28 cellular contexts compared by ENCODE assay signal in genomic region chr7:111210043-111210442, GRCh38.
DNase-seq lines count a peak whose midpoint lies in the region; ATAC-seq, FAIRE-seq and TF ChIP-seq lines count a peak whose summit lies in the region.
"Had no signal": no experiment of that assay in that cellular context is flagged by ENCODE, and none has a peak within 500 bp of the region (broad histone marks: within the 10 kb centered on the region; RNA-seq: fewer than 3 reads in every experiment).

No MANE protein-coding gene starts in this region.

- H3K27me3 ChIP-seq in GM23338 (ENCODE audit: insufficient read depth) (no peaks in the 10 kb centered on the region), K562 (ENCODE audit: control insufficient read depth in 2 of 2, insufficient read depth in 2 of 2, low read length in 2 of 2) (no peaks in the 10 kb centered on the region), skeletal muscle satellite cell (ENCODE audit: control insufficient read depth, insufficient read depth, low read length) (no peaks in the 10 kb centered on the region)
- H3K27me3 ChIP-seq: BLaER1 treated with 17β-estradiol and CSF1 and Interleukin-3, amounts not matched to agents 10 nM and 100 nM had no signal

- no peaks in the 10 kb centered on the region for H3K4me1 Mint-ChIP-seq in stimulated activated naive CD8-positive, alpha-beta T cell treated with anti-CD3 and anti-CD28 coated beads, Interleukin-15, amount 100 ng/mL, for 72 hours
- H3K4me1 Mint-ChIP-seq in GM23338: peaks cover 7% of the 10 kb centered on the region
- H3K4me1 Mint-ChIP-seq: B cell; CD14-positive monocyte; CD4-positive, CD25-positive, alpha-beta regulatory T cell; CD8-positive, alpha-beta memory T cell had no signal

- H2AFZ ChIP-seq in GM23338: no peak overlapping the region
- H2AFZ ChIP-seq in K562 (ENCODE audit: low read depth, low read length): no peak overlapping the region

- peaks cover 0 to 5% of the 10 kb centered on the region in 2 donors for H3K9me3 Mint-ChIP-seq in stimulated activated naive CD8-positive, alpha-beta T cell treated with anti-CD3 and anti-CD28 coated beads, Interleukin-15, amount 100 ng/mL, for 72 hours
- H3K9me3 Mint-ChIP-seq in GM23338: peaks cover 5% of the 10 kb centered on the region; the same call in 1 of the 3 replicates
- H3K9me3 Mint-ChIP-seq: CD8-positive, alpha-beta memory T cell had no signal

- no peak for DNase-seq in stimulated activated naive CD8-positive, alpha-beta T cell treated with anti-CD3 and anti-CD28 coated beads, Interleukin-15, amount 100 ng/mL, for 72 hours
- no peak for DNase-seq in stimulated activated naive CD8-positive, alpha-beta T cell treated with anti-CD3 and anti-CD28 coated beads, Interleukin-15, Interleukin-2, amounts not matched to agents 100 U/mL and 50 U/mL, for 24 hours
- DNase-seq in GM23338 (ENCODE audit: low spot score) (no peak), K562 (ENCODE audit: extremely low read depth in 1 of 4, low spot score in 3 of 4) (no peak), C1 segment of cervical spinal cord (lab: John Stamatoyannopoulos, UW) (no peak)
- no peak for DNase-seq in stimulated activated naive CD4-positive, alpha-beta T cell (lab: John Stamatoyannopoulos, UW)
- DNase-seq: 8988T; AML-193; CD4-positive, alpha-beta memory T cell; CD4-positive, CD25-positive, alpha-beta regulatory T cell; CD8-positive, alpha-beta memory T cell; COR-L47; DMS 273 treated with DMSO at 0.1 percent for 48 hours; DMS153; DMS53; DMS79; DND-41; EL; GDM1 had no signal

- no peaks in the 10 kb centered on the region for H3K9me2 ChIP-seq in GM23338 (ENCODE audit: insufficient read depth)

- intact Hi-C loops in K562 (cut with micrococcal nuclease): no loop called here

- no peak for TF ChIP-seq EP300 in K562 (IDR thresholded peaks at IDR 0.05; ENCODE audit: low read length)

- in situ Hi-C loops in K562 (cut with MboI): no loop called here

- no peak for ATAC-seq in stimulated activated naive CD8-positive, alpha-beta T cell treated with anti-CD3 and anti-CD28 coated beads, Interleukin-15, amount 100 ng/mL, for 72 hours
- ATAC-seq in stimulated activated naive CD8-positive, alpha-beta T cell treated with anti-CD3 and anti-CD28 coated beads, Interleukin-15, Interleukin-2, amounts not matched to agents 100 U/mL and 50 U/mL, for 24 hours: no peak
- ATAC-seq in GM23338 (no peak), K562 (no peak), GM18868 (IDR thresholded peaks at IDR 0.05; ENCODE audit: unreplicated experiment) (no peak)
- ATAC-seq: GM12878 had no signal

- WGBS in K562 (ENCODE audit: insufficient coverage, low coverage, missing lambda C conversion rate): 84% methylated on average over 1 of the region's 1 CpG

- H3F3A ChIP-seq in GM23338 (replicated peaks; ENCODE audit: low read depth): no peaks in the 10 kb centered on the region

- CTCF ChIA-PET in K562 (lab: Yijun Ruan, JAX; ENCODE audit: low intra/inter-chr PET ratio): no interaction called here

- H3K79me2 ChIP-seq in GM23338 (replicated peaks; ENCODE audit: insufficient read depth): no peaks in the 10 kb centered on the region
- H3K79me2 ChIP-seq in K562 (ENCODE audit: control insufficient read depth, insufficient read depth, low read length): no peaks in the 10 kb centered on the region

- no TSS peak for BruUV-seq in K562 (replicated peaks; lab: Mats Ljungman, UMichigan)

- peak overlapping the region; percentile 7 to 38 for H3K27ac Mint-ChIP-seq in stimulated activated naive CD8-positive, alpha-beta T cell treated with anti-CD3 and anti-CD28 coated beads, Interleukin-15, amount 100 ng/mL, for 72 hours
- peak overlapping the region; percentile 42; the same call in 1 of the 2 replicates for H3K27ac Mint-ChIP-seq in GM23338
- H3K27ac Mint-ChIP-seq: B cell; CD4-positive, alpha-beta memory T cell; CD4-positive, CD25-positive, alpha-beta regulatory T cell had no signal

- H3K9me1 ChIP-seq in K562 (ENCODE audit: control insufficient read depth, insufficient read depth, low read length): no peaks in the 10 kb centered on the region

- no peak overlapping the region for H3K4me3 ChIP-seq in GM23338
- H3K4me3 ChIP-seq in K562: no peak overlapping the region
- H3K4me3 ChIP-seq in skeletal muscle satellite cell (ENCODE audit: low read length): no peak overlapping the region
- H3K4me3 ChIP-seq: BLaER1 treated with 17β-estradiol and CSF1 and Interleukin-3, amounts not matched to agents 10 nM and 100 nM; GM12878 had no signal

- 0 out of 2 replicates have a peak, but pooled peaks cover 13% of the 10 kb centered on the region for H3K4me1 ChIP-seq in GM23338 (ENCODE audit: insufficient read depth)
- peaks cover 0 to 6% of the 10 kb centered on the region in 2 experiments; a peak in 1 of 5 replicates for H3K4me1 ChIP-seq in K562 (replicated peaks in 1 of 2; ENCODE audit: control insufficient read depth in 2 of 2, insufficient read depth in 2 of 2, low read length in 2 of 2)
- peaks cover 18% of the 10 kb centered on the region for H3K4me1 ChIP-seq in skeletal muscle satellite cell (ENCODE audit: control insufficient read depth, insufficient read depth, low read length)
- H3K4me1 ChIP-seq: BLaER1 treated with 17β-estradiol and CSF1 and Interleukin-3, amounts not matched to agents 10 nM and 100 nM had no signal

- H3K27ac ChIP-seq in GM23338 (ENCODE audit: low read depth): no peak overlapping the region
- no peak overlapping the region for H3K27ac ChIP-seq in K562 (ENCODE audit: extremely low read depth, low read depth, low read length)
- H3K27ac ChIP-seq: BLaER1 treated with 17β-estradiol and CSF1 and Interleukin-3, amounts not matched to agents 10 nM and 100 nM had no signal

- no peaks in the 10 kb centered on the region for H4K20me1 ChIP-seq in GM23338 (replicated peaks; ENCODE audit: insufficient read depth)
- H4K20me1 ChIP-seq in K562 (replicated peaks; ENCODE audit: control insufficient read depth, insufficient read depth, low read length): no peaks in the 10 kb centered on the region
- H4K20me1 ChIP-seq: BLaER1 treated with 17β-estradiol and CSF1 and Interleukin-3, amounts not matched to agents 10 nM and 100 nM had no signal

- POLR2A ChIA-PET in K562 (lab: Yijun Ruan, JAX): interaction anchor here (0.8 kb wide), 1 partner anchor 72 kb away, joined by 3 read pairs; no protein-coding TSS in a partner anchor

- no peak overlapping the region for H3K4me3 Mint-ChIP-seq in stimulated activated naive CD8-positive, alpha-beta T cell treated with anti-CD3 and anti-CD28 coated beads, Interleukin-15, amount 100 ng/mL, for 72 hours
- no peak overlapping the region for H3K4me3 Mint-ChIP-seq in GM23338
- H3K4me3 Mint-ChIP-seq: B cell; CD14-positive monocyte; CD4-positive, alpha-beta memory T cell; CD4-positive, CD25-positive, alpha-beta regulatory T cell; CD8-positive, alpha-beta memory T cell had no signal

- H3K36me3 Mint-ChIP-seq in GM23338 (ENCODE audit: low read depth): peaks cover 7% of the 10 kb centered on the region; the same call in 2 of the 3 replicates
- H3K36me3 Mint-ChIP-seq: CD14-positive monocyte had no signal

- H3K4me2 ChIP-seq in GM23338: no peak overlapping the region
- H3K4me2 ChIP-seq in K562 (ENCODE audit: insufficient read depth, low read length): no peak overlapping the region
- H3K4me2 ChIP-seq in skeletal muscle satellite cell (ENCODE audit: low read length): no peak overlapping the region
- H3K4me2 ChIP-seq: BLaER1 treated with 17β-estradiol and CSF1 and Interleukin-3, amounts not matched to agents 10 nM and 100 nM had no signal

- no peak for TF ChIP-seq RAD21 in K562 (CRISPR knock-in tag; conservative IDR thresholded peaks at IDR 0.05 in 1 of 2, IDR thresholded peaks at IDR 0.05 in 1 of 2)

- H3K9ac ChIP-seq in K562 (ENCODE audit: insufficient read depth in 1 of 2, low read depth in 2 of 2, low read length in 2 of 2) (no peak overlapping the region), skeletal muscle satellite cell (ENCODE audit: low read depth, low read length) (peak overlapping the region; percentile 37)
- H3K9ac ChIP-seq: BLaER1 treated with 17β-estradiol and CSF1 and Interleukin-3, amounts not matched to agents 10 nM and 100 nM had no signal

- no peak for FAIRE-seq in K562 (lab: Jason Lieb, UNC)
- FAIRE-seq: GM12878, GM12892, GM18507, GM19239 had no signal

- TF ChIP-seq POLR2A in K562 (conservative IDR thresholded peaks at IDR 0.05): no peak

- TF ChIP-seq CTCF in GM23338 (conservative IDR thresholded peaks at IDR 0.05; ENCODE audit: low read depth in 2 of 2): no peak
- TF ChIP-seq CTCF in K562 (IDR thresholded peaks at IDR 0.05 in 2 of 3, conservative IDR thresholded peaks at IDR 0.05 in 1 of 3; ENCODE audit: insufficient read depth in 2 of 3, low read depth in 1 of 3, low read length in 3 of 3): no peak

- H3K27me3 Mint-ChIP-seq in stimulated activated naive CD8-positive, alpha-beta T cell treated with anti-CD3 and anti-CD28 coated beads, Interleukin-15, amount 100 ng/mL, for 72 hours: no peaks in the 10 kb centered on the region
- H3K27me3 Mint-ChIP-seq in GM23338 (ENCODE audit: insufficient read depth, low read depth, poor library complexity): peaks cover 2% of the 10 kb centered on the region
- H3K27me3 Mint-ChIP-seq: B cell; CD4-positive, alpha-beta memory T cell; CD4-positive, CD25-positive, alpha-beta regulatory T cell; CD8-positive, alpha-beta memory T cell had no signal

- no peaks in the 10 kb centered on the region for H3K36me3 ChIP-seq in GM23338 (ENCODE audit: insufficient read depth)
- H3K36me3 ChIP-seq in K562 (ENCODE audit: control insufficient read depth, insufficient read depth, low read length): peaks cover 3% of the 10 kb centered on the region; the same call in 1 of the 3 replicates
- H3K36me3 ChIP-seq in skeletal muscle satellite cell (ENCODE audit: insufficient read depth, low read length): no peaks in the 10 kb centered on the region

- no peaks in the 10 kb centered on the region for H3K9me3 ChIP-seq in K562 (replicated peaks; ENCODE audit: control insufficient read depth, insufficient read depth, low read depth, low read length)
- H3K9me3 ChIP-seq in skeletal muscle satellite cell (replicated peaks; ENCODE audit: low read length): no peaks in the 10 kb centered on the region

TF ChIP-seq in K562, 482 proteins besides CTCF, POLR2A, EP300 and RAD21 (continues in another document):
- TF ChIP-seq ZNF316 (IDR thresholded peaks at IDR 0.05) (peak; percentile 88), RBFOX2 (IDR thresholded peaks at IDR 0.05; ENCODE audit: low read depth, low read length) (no peak), C11orf30 (IDR thresholded peaks at IDR 0.05; ENCODE audit: low read depth) (peak; percentile 59)
